Comparison of ENCODE assay signal across 19 cellular contexts in genomic region chr7:11486271-11486670, GRCh38.
A peak's percentile ranks its signal among the peaks of the same experiment; 100 is the strongest.
DNase-seq lines count a peak whose midpoint lies in the region; FAIRE-seq and TF ChIP-seq lines count a peak whose summit lies in the region.
"Had no signal": no experiment of that assay in that cellular context is flagged by ENCODE, and none has a peak within 500 bp of the region (broad histone marks: within the 10 kb centered on the region; RNA-seq: fewer than 3 reads in every experiment).

No MANE protein-coding gene starts in this region.

- DNase-seq in NCI-H1092 treated with DMSO at 0.1 percent for 48 hours (lab: John Stamatoyannopoulos, UW) (peak; percentile 17), NCI-H1092 (lab: John Stamatoyannopoulos, UW) (no peak), dermis blood vessel endothelial cell (peak; percentile 43), lung microvascular endothelial cell (ENCODE audit: low read depth in 2 of 2) (peak; percentile 26 to 60), transverse colon (no peak), small intestine (no peak), SHP77 treated with DMSO at 0.1 percent for 48 hours (lab: John Stamatoyannopoulos, UW) (no peak)
- DNase-seq: activated CD4-positive, alpha-beta T cell treated with anti-CD3 and anti-CD28 coated beads, Interleukin-2, amount 50 U/mL, for 1 hour; activated effector memory CD4-positive, alpha-beta T cell treated with anti-CD3 and anti-CD28 coated beads, Interleukin-2, amount 50 U/mL, for 16 hours; amniotic stem cell; central memory CD4-positive, alpha-beta T cell; natural killer cell; NCI-H1694 treated with DMSO at 0.1 percent for 48 hours; posterior cingulate gyrus had no signal

- H3K9me2 ChIP-seq in Loucy (replicated peaks; ENCODE audit: low read depth, low read length) = no peaks in the 10 kb centered on the region

- intact Hi-C loops in transverse colon (cut with DNase I; ENCODE audit: low total_unique reads) = no loop called here

- in situ Hi-C loops in transverse colon (cut with MboI; ENCODE audit: low pct_ligation_motif_present in 1 of 4, low pct_unique_long_range_greater_than_20kb in 1 of 4, low sequenced_read_pairs in 3 of 4) = loop anchor here in 1 of 4 donors (25.0 kb wide), 1 partner anchor 99 kb away; no protein-coding TSS in a partner anchor

- H3K36me3 ChIP-seq in Loucy (ENCODE audit: insufficient read depth, low read length) (no peaks in the 10 kb centered on the region), transverse colon (no peaks in the 10 kb centered on the region), small intestine (ENCODE audit: control insufficient read depth in 2 of 2, insufficient read depth in 2 of 2, low read length in 2 of 2) (no peaks in the 10 kb centered on the region)
- H3K36me3 ChIP-seq: HAP-1 had no signal

- H3F3A ChIP-seq in Loucy (ENCODE audit: low read depth) = no peaks in the 10 kb centered on the region

- no peak for TF ChIP-seq POLR2A in transverse colon (IDR thresholded peaks at IDR 0.05)

- H3K9ac ChIP-seq in Loucy (ENCODE audit: low read depth, low read length, poor library complexity, severe bottlenecking) = no peak overlapping the region
- H3K9ac ChIP-seq: BLaER1 treated with 17β-estradiol and CSF1 and Interleukin-3, amounts not matched to agents 10 nM and 100 nM had no signal

- no peaks in the 10 kb centered on the region for H3K4me1 ChIP-seq in Loucy (ENCODE audit: insufficient read depth, low read length, poor library complexity, severe bottlenecking)
- H3K4me1 ChIP-seq in transverse colon = no peaks in the 10 kb centered on the region
- H3K4me1 ChIP-seq in small intestine (ENCODE audit: control insufficient read depth in 2 of 2, insufficient read depth in 1 of 2, low read depth in 1 of 2, low read length in 1 of 2) = no peaks in the 10 kb centered on the region

- FAIRE-seq in small intestine (lab: Jason Lieb, UNC) = no peak
- FAIRE-seq: GM12891 had no signal

- H3K79me2 ChIP-seq in Loucy (ENCODE audit: insufficient read depth, low read length) = no peaks in the 10 kb centered on the region

- TF ChIP-seq CTCF in Loucy (conservative IDR thresholded peaks at IDR 0.05; ENCODE audit: low read length) = peak; percentile 24
- TF ChIP-seq CTCF in transverse colon (IDR thresholded peaks at IDR 0.05) = no peak

- no peak overlapping the region for H3K4me3 ChIP-seq in Loucy (ENCODE audit: low read length, poor library complexity, severe bottlenecking)
- no peak overlapping the region for H3K4me3 ChIP-seq in transverse colon
- no peak overlapping the region for H3K4me3 ChIP-seq in small intestine (ENCODE audit: low read depth in 1 of 2, low read length in 2 of 2)
- H3K4me3 ChIP-seq: BLaER1 treated with 17β-estradiol and CSF1 and Interleukin-3, amounts not matched to agents 10 nM and 100 nM; HAP-1; smooth muscle cell had no signal

- TF ChIP-seq EP300 in transverse colon (IDR thresholded peaks at IDR 0.05; ENCODE audit: low read depth) = no peak

- no peak overlapping the region for H3K4me2 ChIP-seq in Loucy (ENCODE audit: low read depth, low read length, poor library complexity, severe bottlenecking)
- H3K4me2 ChIP-seq: BLaER1 treated with 17β-estradiol and CSF1 and Interleukin-3, amounts not matched to agents 10 nM and 100 nM; smooth muscle cell had no signal

- H3K27me3 ChIP-seq in Loucy (ENCODE audit: insufficient read depth, low read length, poor library complexity, severe bottlenecking) = no peaks in the 10 kb centered on the region
- no peaks in the 10 kb centered on the region for H3K27me3 ChIP-seq in transverse colon
- H3K27me3 ChIP-seq in small intestine (ENCODE audit: control insufficient read depth in 2 of 2, insufficient read depth in 2 of 2, low read length in 2 of 2) = no peaks in the 10 kb centered on the region
- H3K27me3 ChIP-seq: BLaER1 treated with 17β-estradiol and CSF1 and Interleukin-3, amounts not matched to agents 10 nM and 100 nM had no signal

- H2AFZ ChIP-seq in Loucy (ENCODE audit: low read length) = no peak overlapping the region

- H3K9me3 ChIP-seq in Loucy (ENCODE audit: insufficient read depth, low read depth, low read length) (no peaks in the 10 kb centered on the region; the same call in 1 of the 2 replicates), transverse colon (no peaks in the 10 kb centered on the region), small intestine (ENCODE audit: control insufficient read depth, low read depth) (no peaks in the 10 kb centered on the region)
- H3K9me3 ChIP-seq: HAP-1 had no signal

- H3K27ac ChIP-seq in transverse colon = no peak overlapping the region
- H3K27ac ChIP-seq in small intestine (ENCODE audit: low read depth in 1 of 2, low read length in 1 of 2) = no peak overlapping the region
- H3K27ac ChIP-seq: BLaER1 treated with 17β-estradiol and CSF1 and Interleukin-3, amounts not matched to agents 10 nM and 100 nM had no signal

- 61 to 62% methylated on average over 2 of the region's 2 CpGs for WGBS in transverse colon (ENCODE audit: low coverage in 1 of 2), 2 donors
- WGBS in small intestine, 3 donors = 63 to 81% (median 71%) methylated on average over 2 of the region's 2 CpGs

- H4K20me1 ChIP-seq in Loucy (ENCODE audit: insufficient read depth, low read length, poor library complexity, severe bottlenecking) = no peaks in the 10 kb centered on the region
- H4K20me1 ChIP-seq: BLaER1 treated with 17β-estradiol and CSF1 and Interleukin-3, amounts not matched to agents 10 nM and 100 nM had no signal

Comparison
In these comparisons a context has a peak if more than half of its experiments do, and no peak if none do; other contexts are left out.
1. DNase-seq: peak in NCI-H1092 treated with DMSO at 0.1 percent for 48 hours (single experiment), dermis blood vessel endothelial cell (single experiment) and lung microvascular endothelial cell (2 of 2); none in NCI-H1092 (single experiment), transverse colon (single experiment), small intestine (single experiment) and SHP77 treated with DMSO at 0.1 percent for 48 hours (single experiment).